In genomic region chr4:26426892-26427291, GRCh38 we compare ENCODE assay signal across 23 cellular contexts.
"Had no signal": no experiment of that assay in that cellular context is flagged by ENCODE, and none has a peak within 500 bp of the region (broad histone marks: within the 10 kb centered on the region; RNA-seq: fewer than 3 reads in every experiment).

No MANE protein-coding gene starts in this region.

- DNase-seq: activated T-cell treated with anti-CD3 and anti-CD28 coated beads, Interleukin-2, amount 50 U/mL, for 1 hour; amniotic stem cell; body of pancreas; central memory CD4-positive, alpha-beta T cell; cortex of kidney; effector CD8-positive, alpha-beta T cell; foreskin fibroblast; hippocampal formation; kidney; left lung; mucosa of descending colon; natural killer cell; nucleus accumbens; posterior cingulate gyrus; SIG-M5; small intestine; stimulated activated CD4-positive, alpha-beta T cell treated with anti-CD3 and anti-CD28 coated beads, Interleukin-4, amount 100 ng/mL, for 24 hours; stimulated activated naive CD4-positive, alpha-beta T cell treated with Interleukin-2 at 50 U/mL for 16 hours; substantia nigra; T-helper 9 cell had no signal

- H3K27me3 ChIP-seq: body of pancreas, left lung, right atrium auricular region, tibial nerve, vagina had no signal

- H3K27ac ChIP-seq: body of pancreas, left lung, right atrium auricular region, tibial nerve, vagina had no signal

- H3K4me3 ChIP-seq: body of pancreas, left lung, mucosa of descending colon, right atrium auricular region, tibial nerve, vagina had no signal

- H3K4me1 ChIP-seq: left lung, right atrium auricular region, tibial nerve, vagina had no signal

- H3K9me3 ChIP-seq: body of pancreas, left lung, mucosa of descending colon, right atrium auricular region, tibial nerve, vagina had no signal

- H3K4me1 Mint-ChIP-seq: natural killer cell had no signal

- H3K9me3 Mint-ChIP-seq: natural killer cell had no signal

- H3K4me3 Mint-ChIP-seq: natural killer cell had no signal

- ATAC-seq: body of pancreas, left lung, mucosa of descending colon, natural killer cell had no signal

- H3K27ac Mint-ChIP-seq: natural killer cell had no signal
